Comparison of ENCODE assay signal across 24 cellular contexts in the genomic region with DNA sequence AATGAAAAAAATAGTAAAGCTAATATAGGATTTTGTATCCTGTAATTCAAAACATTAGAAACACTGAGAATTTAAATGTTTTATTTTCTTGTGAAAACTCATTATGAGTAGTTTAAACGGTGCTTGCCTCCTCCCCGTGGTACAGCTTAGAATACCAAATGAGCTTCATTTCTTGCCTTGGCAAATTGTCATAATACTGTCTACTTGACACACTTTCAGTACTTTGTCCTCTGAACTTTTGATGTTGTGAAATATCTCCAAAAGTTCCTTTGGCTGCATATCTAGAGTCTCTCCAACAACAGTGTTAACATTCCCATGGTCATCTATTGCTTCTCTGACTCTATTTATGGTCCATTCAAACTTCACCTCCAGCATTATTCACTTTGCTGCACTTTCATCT.
DNase-seq lines count a peak whose midpoint lies in the region; ATAC-seq, FAIRE-seq and TF ChIP-seq lines count a peak whose summit lies in the region.
"Had no signal": no experiment of that assay in that cellular context is flagged by ENCODE, and none has a peak within 500 bp of the region (broad histone marks: within the 10 kb centered on the region; RNA-seq: fewer than 3 reads in every experiment).

No MANE protein-coding gene starts in this region.

- TF ChIP-seq CTCF in choroid plexus epithelial cell (conservative IDR thresholded peaks at IDR 0.05; ENCODE audit: low read depth, low read length), result no peak
- no peak for TF ChIP-seq CTCF in kidney (IDR thresholded peaks at IDR 0.05; ENCODE audit: borderline replicate concordance, extremely low read depth, insufficient read depth)
- no peak for TF ChIP-seq CTCF in pancreas (IDR thresholded peaks at IDR 0.05)

- FAIRE-seq in kidney (lab: Jason Lieb, UNC) (peak; percentile 88), pancreas (lab: Jason Lieb, UNC) (no peak)
- FAIRE-seq: GM12878, RCC 7860 had no signal

- no peak overlapping the region for H3K27ac ChIP-seq in kidney (ENCODE audit: low read depth in 2 of 2, low read length in 2 of 2)
- H3K27ac ChIP-seq in pancreas, result no peak overlapping the region
- H3K27ac ChIP-seq: 22Rv1, body of pancreas, C4-2B, epithelial cell of prostate, foreskin keratinocyte, SJCRH30 had no signal

- H3K4me1 ChIP-seq in kidney (ENCODE audit: control insufficient read depth in 1 of 2, insufficient read depth in 1 of 2, low read depth in 1 of 2, low read length in 2 of 2) (peaks cover 0 to 5% of the 10 kb centered on the region in 2 donors), pancreas (no peaks in the 10 kb centered on the region)
- H3K4me1 ChIP-seq: body of pancreas, foreskin keratinocyte, SJCRH30 had no signal

- WGBS in pancreas, 2 donors, result 49 to 55% methylated on average over 2 of the region's 2 CpGs

- peak overlapping the region; percentile 53 for H3K27ac Mint-ChIP-seq in activated CD4-positive, alpha-beta T cell treated with anti-CD3 and anti-CD28 coated beads for 36 hours
- H3K27ac Mint-ChIP-seq: mesothelial cell of epicardium; naive B cell; stimulated activated naive CD8-positive, alpha-beta T cell treated with anti-CD3 and anti-CD28 coated beads, Interleukin-15, Interleukin-2, amounts not matched to agents 100 ng/mL and 50 ng/mL, for 24 hours had no signal

- H3K4me1 Mint-ChIP-seq in activated CD4-positive, alpha-beta T cell treated with anti-CD3 and anti-CD28 coated beads for 36 hours, result peaks cover 14% of the 10 kb centered on the region
- H3K4me1 Mint-ChIP-seq: mesothelial cell of epicardium, naive B cell had no signal

- H3K27me3 ChIP-seq in pancreas, result no peaks in the 10 kb centered on the region
- H3K27me3 ChIP-seq: body of pancreas, foreskin keratinocyte, SJCRH30 had no signal

- H3K9me3 Mint-ChIP-seq in activated CD4-positive, alpha-beta T cell treated with anti-CD3 and anti-CD28 coated beads for 36 hours (ENCODE audit: low read depth), result no peaks in the 10 kb centered on the region
- H3K9me3 Mint-ChIP-seq: mesothelial cell of epicardium; naive B cell; stimulated activated naive CD8-positive, alpha-beta T cell treated with anti-CD3 and anti-CD28 coated beads, Interleukin-15, Interleukin-2, amounts not matched to agents 100 ng/mL and 50 ng/mL, for 24 hours had no signal

- intact Hi-C loops in activated CD4-positive, alpha-beta T cell treated with anti-CD3 and anti-CD28 coated beads for 36 hours (cut with DNase I, micrococcal nuclease), result no loop called here
- intact Hi-C loops in kidney (cut with DNase I), result no loop called here
- intact Hi-C loops in pancreas (cut with DNase I), result no loop called here

- no peak overlapping the region for H3K4me3 Mint-ChIP-seq in activated CD4-positive, alpha-beta T cell treated with anti-CD3 and anti-CD28 coated beads for 36 hours
- H3K4me3 Mint-ChIP-seq: mesothelial cell of epicardium; naive B cell; stimulated activated naive CD8-positive, alpha-beta T cell treated with anti-CD3 and anti-CD28 coated beads, Interleukin-15, Interleukin-2, amounts not matched to agents 100 ng/mL and 50 ng/mL, for 24 hours had no signal

- H3K36me3 Mint-ChIP-seq in activated CD4-positive, alpha-beta T cell treated with anti-CD3 and anti-CD28 coated beads for 36 hours (ENCODE audit: low read depth), result peaks cover 26% of the 10 kb centered on the region

- no peak overlapping the region for H3K4me3 ChIP-seq in choroid plexus epithelial cell (ENCODE audit: low read depth, low read length)
- H3K4me3 ChIP-seq in kidney (ENCODE audit: low read length in 2 of 2), result no peak overlapping the region
- H3K4me3 ChIP-seq in pancreas, result no peak overlapping the region
- H3K4me3 ChIP-seq: body of pancreas, GM12878, SJCRH30 had no signal

- H3K9ac ChIP-seq in kidney (ENCODE audit: low read length in 2 of 2), result no peak overlapping the region

- POLR2A ChIA-PET in activated CD4-positive, alpha-beta T cell treated with anti-CD3 and anti-CD28 coated beads for 36 hours (lab: Charles Lee), result no interaction called here

- no peaks in the 10 kb centered on the region for H3K27me3 Mint-ChIP-seq in activated CD4-positive, alpha-beta T cell treated with anti-CD3 and anti-CD28 coated beads for 36 hours
- H3K27me3 Mint-ChIP-seq: naive B cell; stimulated activated naive CD8-positive, alpha-beta T cell treated with anti-CD3 and anti-CD28 coated beads, Interleukin-15, Interleukin-2, amounts not matched to agents 100 ng/mL and 50 ng/mL, for 24 hours had no signal

- no peak for DNase-seq in activated CD4-positive, alpha-beta T cell treated with anti-CD3 and anti-CD28 coated beads for 36 hours
- no peak for DNase-seq in activated CD4-positive, alpha-beta T cell treated with anti-CD3 and anti-CD28 coated beads for 48 hours
- peak; percentile 31 for DNase-seq in choroid plexus epithelial cell (ENCODE audit: low read depth)
- DNase-seq in kidney, result no peak
- DNase-seq in pancreas, result no peak
- DNase-seq in D341Med (ENCODE audit: low spot score), result no peak
- DNase-seq: activated gamma-delta T cell, body of pancreas, EL, foreskin keratinocyte, GOT3, naive B cell, NCI-H2029, NCI-H526 treated with DMSO at 0.1 percent for 48 hours, SJCRH30 had no signal

- CTCF ChIA-PET in activated CD4-positive, alpha-beta T cell treated with anti-CD3 and anti-CD28 coated beads for 36 hours (lab: Charles Lee), result interaction anchor here (0.9 to 1.7 kb wide), 3 partner anchors 9 to 224 kb away, joined by 3 to 4 read pairs (median 3); no protein-coding TSS in a partner anchor

- peaks cover 8 to 11% of the 10 kb centered on the region in 2 donors for H3K36me3 ChIP-seq in kidney (ENCODE audit: control insufficient read depth in 1 of 2, insufficient read depth in 2 of 2, low read length in 2 of 2)
- peaks cover 0 to 13% (median 0%) of the 10 kb centered on the region in 3 donors for H3K36me3 ChIP-seq in pancreas

- ATAC-seq in activated CD4-positive, alpha-beta T cell treated with anti-CD3 and anti-CD28 coated beads for 36 hours, result no peak
- ATAC-seq in pancreas (peak in 3 of 4 donors; percentile 27 to 58 (median 55)), GM21717 (IDR thresholded peaks at IDR 0.05; ENCODE audit: unreplicated experiment) (no peak), GM21447 (IDR thresholded peaks at IDR 0.05; ENCODE audit: unreplicated experiment) (no peak)
- ATAC-seq: body of pancreas, foreskin keratinocyte, GM12878 had no signal

- H3K9me3 ChIP-seq in kidney (ENCODE audit: control insufficient read depth in 1 of 2, low read length in 2 of 2) (no peaks in the 10 kb centered on the region), pancreas (no peaks in the 10 kb centered on the region)
- H3K9me3 ChIP-seq: body of pancreas, SJCRH30 had no signal

Comparison
In these comparisons a context has a peak if more than half of its experiments do, and no peak if none do; other contexts are left out.
1. ATAC-seq: peak in pancreas (3 of 4); none in activated CD4-positive, alpha-beta T cell treated with anti-CD3 and anti-CD28 coated beads for 36 hours (single experiment), GM21717 (single experiment) and GM21447 (single experiment).